9 cellular contexts compared by ENCODE assay signal in genomic region chr3:4834403-4834866, GRCh38.
DNase-seq lines count a peak whose midpoint lies in the region; ATAC-seq and TF ChIP-seq lines count a peak whose summit lies in the region.
"Had no signal": no experiment of that assay in that cellular context is flagged by ENCODE, and none has a peak within 500 bp of the region (broad histone marks: within the 10 kb centered on the region; RNA-seq: fewer than 3 reads in every experiment).

No MANE protein-coding gene starts in this region.

- TF ChIP-seq POLR2A in esophagus muscularis mucosa (IDR thresholded peaks at IDR 0.05; ENCODE audit: low read depth) (no peak), esophagus squamous epithelium (IDR thresholded peaks at IDR 0.05) (no peak)

- POLR2A ChIA-PET in Caco-2 (lab: Charles Lee) = no interaction called here

- H3K4me1 Mint-ChIP-seq in Caco-2 (ENCODE audit: low read depth, unreplicated experiment) = no peaks in the 10 kb centered on the region

- H3K4me3 Mint-ChIP-seq in Caco-2 (ENCODE audit: unreplicated experiment) = no peak overlapping the region

- H3K9me3 ChIP-seq in left lung (no peaks in the 10 kb centered on the region), Caco-2 (no peaks in the 10 kb centered on the region), esophagus muscularis mucosa (no peaks in the 10 kb centered on the region), esophagus squamous epithelium (no peaks in the 10 kb centered on the region)
- H3K9me3 ChIP-seq: thoracic aorta had no signal

- intact Hi-C loops in left lung (cut with DNase I) (no loop called here), Caco-2 (cut with micrococcal nuclease; ENCODE audit: unreplicated experiment) (no loop called here), esophagus muscularis mucosa (cut with DNase I) (no loop called here), esophagus squamous epithelium (cut with DNase I) (no loop called here)

- H3K4me1 ChIP-seq in left lung (peaks cover 14 to 60% of the 10 kb centered on the region in 2 donors), Caco-2 (no peaks in the 10 kb centered on the region), esophagus muscularis mucosa (peaks cover 9 to 23% (median 20%) of the 10 kb centered on the region in 4 donors), esophagus squamous epithelium (peaks cover 0 to 56% (median 4%) of the 10 kb centered on the region in 3 donors)

- no peak overlapping the region for H3K4me3 ChIP-seq in left lung
- no peak overlapping the region for H3K4me3 ChIP-seq in Caco-2 (ENCODE audit: low read depth, low read length)
- H3K4me3 ChIP-seq in esophagus muscularis mucosa = no peak overlapping the region
- no peak overlapping the region for H3K4me3 ChIP-seq in esophagus squamous epithelium
- H3K4me3 ChIP-seq: thoracic aorta had no signal

- no peaks in the 10 kb centered on the region for H3K9me3 Mint-ChIP-seq in Caco-2 (ENCODE audit: unreplicated experiment)

- no TSS peak for BruUV-seq in Caco-2 (replicated peaks; lab: Mats Ljungman, UMichigan)

- no peak overlapping the region for H3K27ac ChIP-seq in left lung
- H3K27ac ChIP-seq in esophagus muscularis mucosa (replicated peaks in 1 of 4) = no peak overlapping the region
- H3K27ac ChIP-seq in esophagus squamous epithelium = no peak overlapping the region
- H3K27ac ChIP-seq: thoracic aorta had no signal

- TF ChIP-seq CTCF in left lung (IDR thresholded peaks at IDR 0.05) (no peak), Caco-2 (IDR thresholded peaks at IDR 0.05; ENCODE audit: insufficient read depth in 1 of 2, low read depth in 1 of 2, low read length in 1 of 2, severe bottlenecking in 1 of 2, unreplicated experiment in 1 of 2) (no peak), esophagus muscularis mucosa (IDR thresholded peaks at IDR 0.05) (no peak), esophagus squamous epithelium (IDR thresholded peaks at IDR 0.05) (no peak)

- TF ChIP-seq EP300 in esophagus muscularis mucosa (IDR thresholded peaks at IDR 0.05) = no peak

- no peaks in the 10 kb centered on the region for H3K27me3 ChIP-seq in left lung
- no peaks in the 10 kb centered on the region for H3K27me3 ChIP-seq in Caco-2 (replicated peaks; ENCODE audit: control insufficient read depth, insufficient read depth, low read length)
- H3K27me3 ChIP-seq in esophagus muscularis mucosa = no peaks in the 10 kb centered on the region
- no peaks in the 10 kb centered on the region for H3K27me3 ChIP-seq in esophagus squamous epithelium

- H3K27ac Mint-ChIP-seq in Caco-2 (ENCODE audit: unreplicated experiment) = no peak overlapping the region

- WGBS in esophagus muscularis mucosa = 77% methylated on average over 8 of the region's 8 CpGs
- 53 to 67% methylated on average over 7 to 8 of the region's 8 CpGs for WGBS in esophagus squamous epithelium, 2 donors

- peak; percentile 85 for DNase-seq in activated CD4-positive, alpha-beta T cell treated with anti-CD3 and anti-CD28 coated beads for 48 hours
- DNase-seq in left lung (peak in 1 of 2 donors; percentile 63), Caco-2 (no peak), amygdala (lab: John Stamatoyannopoulos, UW) (no peak), esophagus muscularis mucosa (ENCODE audit: extremely low spot score) (no peak), esophagus squamous epithelium (lab: John Stamatoyannopoulos, UW) (no peak)

- ATAC-seq in GM19025 (IDR thresholded peaks at IDR 0.05; ENCODE audit: low read depth, unreplicated experiment) (peak; percentile 46), HG03175 (IDR thresholded peaks at IDR 0.05; ENCODE audit: unreplicated experiment) (peak; percentile 63), left lung (peak; percentile 5)

- H3K36me3 ChIP-seq in left lung = peaks cover 0 to 9% of the 10 kb centered on the region in 2 donors
- H3K36me3 ChIP-seq in Caco-2 (ENCODE audit: control insufficient read depth, insufficient read depth, low read length) = no peaks in the 10 kb centered on the region
- H3K36me3 ChIP-seq in esophagus muscularis mucosa = peaks cover 9 to 68% (median 31%) of the 10 kb centered on the region in 4 donors
- peaks cover 0 to 30% (median 0%) of the 10 kb centered on the region in 3 donors for H3K36me3 ChIP-seq in esophagus squamous epithelium

- H3K36me3 Mint-ChIP-seq in Caco-2 (ENCODE audit: insufficient read depth, unreplicated experiment) = no peaks in the 10 kb centered on the region

- CTCF ChIA-PET in Caco-2 (lab: Charles Lee) = interaction anchor here (0.5 kb wide), 1 partner anchor 248 kb away, joined by 5 read pairs; no protein-coding TSS in a partner anchor

- H3K27me3 Mint-ChIP-seq in Caco-2 (ENCODE audit: insufficient read depth, unreplicated experiment) = no peaks in the 10 kb centered on the region

Comparison
In these comparisons a context has a peak if more than half of its experiments do, and no peak if none do; other contexts are left out.
1. ATAC-seq: peak in every context shown above with its lines; median percentile 63 in HG03175; 46 in GM19025; 5 in left lung.